ENCODE assay signal across 24 cellular contexts in the genomic region with DNA sequence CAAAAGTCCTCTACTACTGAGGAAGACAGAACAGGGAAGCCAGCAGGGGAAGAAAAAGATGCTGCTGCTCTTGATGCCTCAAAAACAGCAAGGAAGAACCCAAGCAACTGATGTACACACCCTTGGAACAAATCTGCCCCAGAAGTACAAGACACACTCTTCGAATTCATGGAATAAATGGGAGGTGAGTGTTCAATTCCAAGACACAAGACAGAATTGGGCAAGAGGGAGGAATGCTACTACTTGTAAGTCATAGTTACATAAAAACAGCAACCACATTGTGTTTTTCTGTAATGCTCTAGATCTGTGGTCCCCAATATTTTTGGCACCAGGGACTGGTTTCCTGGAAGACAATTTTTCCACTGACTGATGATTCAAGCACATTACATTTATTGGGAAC. TPM values are rescaled to one million over a fixed set of nuclear protein-coding genes. Genes with fewer than 3 reads are reported as not detected.
DNase-seq lines count a peak whose midpoint lies in the region; ATAC-seq, FAIRE-seq and TF ChIP-seq lines count a peak whose summit lies in the region.
"Had no signal": no experiment of that assay in that cellular context is flagged by ENCODE, and none has a peak within 500 bp of the region (broad histone marks: within the 10 kb centered on the region; RNA-seq: fewer than 3 reads in every experiment).

No MANE protein-coding gene starts in this region.

- H3K27me3 ChIP-seq in bronchial epithelial cell (ENCODE audit: control insufficient read depth, insufficient read depth, low read length) (peaks cover 2% of the 10 kb centered on the region), endodermal cell (ENCODE audit: control insufficient read depth, insufficient read depth, low read length, poor library complexity, severe bottlenecking) (no peaks in the 10 kb centered on the region)
- H3K27me3 ChIP-seq: adrenal gland, colonic mucosa, tibial nerve had no signal

- H3K4me3 ChIP-seq in bronchial epithelial cell (ENCODE audit: low read depth, low read length) (no peak overlapping the region), endodermal cell (ENCODE audit: low read length) (no peak overlapping the region)
- H3K4me3 ChIP-seq: adrenal gland, colonic mucosa, tibial nerve had no signal

- ATAC-seq in HG02870 (IDR thresholded peaks at IDR 0.05; ENCODE audit: unreplicated experiment) (no peak), HG03378 (IDR thresholded peaks at IDR 0.05; ENCODE audit: unreplicated experiment) (no peak)
- ATAC-seq: CD8-positive, alpha-beta T cell had no signal

- no peaks in the 10 kb centered on the region for H3K9me3 ChIP-seq in endodermal cell (ENCODE audit: control insufficient read depth, low read length)
- H3K9me3 ChIP-seq: adrenal gland, colonic mucosa, tibial nerve had no signal

- H3K27ac ChIP-seq in endodermal cell (ENCODE audit: low read depth, low read length) = no peak overlapping the region
- H3K27ac ChIP-seq: adrenal gland, colonic mucosa, epithelial cell of prostate, tibial nerve had no signal

- peaks cover 10% of the 10 kb centered on the region for H3K9me3 Mint-ChIP-seq in endodermal cell
- H3K9me3 Mint-ChIP-seq: CD8-positive, alpha-beta T cell; neural crest cell had no signal

- no peaks in the 10 kb centered on the region for H3K4me1 ChIP-seq in endodermal cell (ENCODE audit: control insufficient read depth, insufficient read depth, low read length)
- H3K4me1 ChIP-seq: adrenal gland, colonic mucosa, tibial nerve had no signal

- no peak overlapping the region for H3K27ac Mint-ChIP-seq in endodermal cell
- H3K27ac Mint-ChIP-seq: CD8-positive, alpha-beta T cell had no signal

- TF ChIP-seq CTCF in bronchial epithelial cell (IDR thresholded peaks at IDR 0.05; ENCODE audit: insufficient read depth, low read length, severe bottlenecking) (no peak), endodermal cell (conservative IDR thresholded peaks at IDR 0.05) (no peak)

- H3K9ac ChIP-seq in endodermal cell (ENCODE audit: extremely low read depth, low read length, poor library complexity, severe bottlenecking) = no peak overlapping the region

- H3K4me1 Mint-ChIP-seq in endodermal cell = no peaks in the 10 kb centered on the region
- H3K4me1 Mint-ChIP-seq: neural crest cell had no signal

- H3K27me3 Mint-ChIP-seq in endodermal cell (ENCODE audit: insufficient read depth) = no peaks in the 10 kb centered on the region

- H3K36me3 ChIP-seq in bronchial epithelial cell (ENCODE audit: control insufficient read depth, insufficient read depth, low read length) (no peaks in the 10 kb centered on the region), endodermal cell (ENCODE audit: control insufficient read depth, insufficient read depth, low read length) (no peaks in the 10 kb centered on the region)
- H3K36me3 ChIP-seq: adrenal gland, colonic mucosa, tibial nerve had no signal

- peaks cover 2% of the 10 kb centered on the region for H3K36me3 Mint-ChIP-seq in endodermal cell (ENCODE audit: low read depth)
- H3K36me3 Mint-ChIP-seq: CD8-positive, alpha-beta T cell had no signal

- no peak overlapping the region for H3K4me3 Mint-ChIP-seq in endodermal cell
- H3K4me3 Mint-ChIP-seq: CD8-positive, alpha-beta T cell; neural crest cell had no signal

- DNase-seq in AG08395 (ENCODE audit: low spot score) (peak; percentile 44), HS-5 (ENCODE audit: low read depth) (peak; percentile 48), bronchial epithelial cell (ENCODE audit: low read depth) (peak; percentile 45), iris pigment epithelial cell (ENCODE audit: low read depth) (peak; percentile 95), endodermal cell (no peak), UCSD-AML1 (lab: John Stamatoyannopoulos, UW; ENCODE audit: unreplicated experiment) (no peak)
- DNase-seq: activated CD4-positive, alpha-beta T cell treated with anti-CD3 and anti-CD28 coated beads for 1 hour; adrenal gland; CD8-positive, alpha-beta T cell; colonic mucosa; DMS79 treated with DMSO at 0.1 percent for 48 hours; hippocampal formation; MV-4-11; NCI-H2029; NCI-H510A treated with DMSO at 0.1 percent for 48 hours; stimulated activated CD4-positive, alpha-beta T cell treated with anti-CD3 and anti-CD28 coated beads, Interleukin-15, amount 100 ng/mL, for 24 hours; stimulated activated naive CD4-positive, alpha-beta T cell; T-helper 9 cell had no signal

- FAIRE-seq in bronchial epithelial cell (lab: Jason Lieb, UNC) = no peak
- FAIRE-seq: A204.1 had no signal

- 100% methylated on average over 1 of the region's 1 CpG for WGBS in endodermal cell (ENCODE audit: insufficient coverage in 1 of 2, insufficient read length in 1 of 2), 2 experiments

RNA-seq across cellular contexts. Expression of gene H2AZ1, which starts 58.0 kb away (rescaled TPM):
- 222 and 276 TPM in 2 replicates for total RNA-seq in bronchial epithelial cell
- total RNA-seq in endodermal cell = 100 to 1,000 TPM; 580 to 651 TPM
- polyA plus RNA-seq in endodermal cell (2013, experiment 1 of 2) = 907 TPM
- polyA plus RNA-seq in endodermal cell (2013, experiment 2 of 2) = 832 TPM

Comparison
In these comparisons a context has a peak if more than half of its experiments do, and no peak if none do; other contexts are left out.
1. DNase-seq: peak in AG08395 (single experiment), HS-5 (single experiment), bronchial epithelial cell (single experiment) and iris pigment epithelial cell (single experiment); none in endodermal cell (single experiment) and UCSD-AML1 (single experiment).